Comparison of ENCODE assay signal across 10 cellular contexts in the genomic region with DNA sequence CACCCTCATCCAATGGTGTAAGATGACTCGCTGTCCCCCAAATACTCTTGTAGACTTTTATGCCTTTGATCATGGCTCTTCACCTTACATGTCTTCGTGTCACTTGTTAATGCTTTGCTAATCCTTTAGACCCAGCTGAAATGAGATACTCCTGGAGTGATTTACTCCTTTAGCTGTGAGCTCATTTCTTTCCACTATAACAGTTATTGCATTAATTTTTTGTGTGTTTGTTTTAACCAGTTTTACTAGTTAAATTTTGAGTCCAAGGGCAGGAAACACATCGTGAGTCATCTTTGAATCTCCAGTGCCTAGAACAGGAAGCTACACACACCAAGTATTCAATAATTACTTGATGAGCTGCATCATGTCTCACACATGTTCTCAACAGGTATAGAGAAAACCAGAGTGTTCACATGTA. TPM values are rescaled to one million over a fixed set of nuclear protein-coding genes. Genes with fewer than 3 reads are reported as not detected.
A peak's percentile ranks its signal among the peaks of the same experiment; 100 is the strongest.
DNase-seq lines count a peak whose midpoint lies in the region; ATAC-seq and TF ChIP-seq lines count a peak whose summit lies in the region.
"Had no signal": no experiment of that assay in that cellular context is flagged by ENCODE, and none has a peak within 500 bp of the region (broad histone marks: within the 10 kb centered on the region; RNA-seq: fewer than 3 reads in every experiment).

No MANE protein-coding gene starts in this region.

- CTCF ChIA-PET in Panc1 (lab: Charles Lee) = interaction anchor here (1.2 to 1.4 kb wide), 2 partner anchors 9 to 35 kb away, joined by 5 to 8 read pairs; no protein-coding TSS in a partner anchor

- BruUV-seq in Panc1 (replicated peaks; lab: Mats Ljungman, UMichigan) = no TSS peak

- ATAC-seq in Panc1 = 0 out of 2 replicates have a peak, but pooled peaks have one; percentile 49
- ATAC-seq in HG03135 (IDR thresholded peaks at IDR 0.05; ENCODE audit: unreplicated experiment) = no peak
- ATAC-seq: GM23338 had no signal

- H3K4me3 ChIP-seq in Panc1 (ENCODE audit: low read depth in 2 of 2, low read length in 2 of 2) (no peak overlapping the region), suprapubic skin (no peak overlapping the region)
- H3K4me3 ChIP-seq: GM23338 had no signal

- WGBS in suprapubic skin = 42% methylated on average over 3 of the region's 3 CpGs

- H3K27me3 ChIP-seq in Panc1 (ENCODE audit: control insufficient read depth, insufficient read depth, low read length) (no peaks in the 10 kb centered on the region), suprapubic skin (no peaks in the 10 kb centered on the region)

- H3K27ac ChIP-seq in Panc1 (ENCODE audit: low read length) (no peak overlapping the region), epithelial cell of prostate (peak overlapping the region; percentile 77), suprapubic skin (peak overlapping the region; percentile 36)

- H3K9me3 Mint-ChIP-seq in activated T-cell treated with anti-CD3 and anti-CD28 coated beads, Interleukin-2, amount 50 U/mL, for 24 hours = no peaks in the 10 kb centered on the region
- H3K9me3 Mint-ChIP-seq: GM23338 had no signal

- peak overlapping the region; percentile 56 for H3K4me3 Mint-ChIP-seq in activated T-cell treated with anti-CD3 and anti-CD28 coated beads, Interleukin-2, amount 50 U/mL, for 24 hours
- H3K4me3 Mint-ChIP-seq: GM23338 had no signal

- no peak for TF ChIP-seq CTCF in Panc1 (IDR thresholded peaks at IDR 0.05)
- no peak for TF ChIP-seq CTCF in suprapubic skin (IDR thresholded peaks at IDR 0.05)

- peaks cover 61% of the 10 kb centered on the region for H3K4me1 Mint-ChIP-seq in activated T-cell treated with anti-CD3 and anti-CD28 coated beads, Interleukin-2, amount 50 U/mL, for 24 hours (ENCODE audit: low read depth)

- H3K27ac Mint-ChIP-seq in activated T-cell treated with anti-CD3 and anti-CD28 coated beads, Interleukin-2, amount 50 U/mL, for 24 hours = peak overlapping the region; percentile 97
- H3K27ac Mint-ChIP-seq: GM23338 had no signal

- TF ChIP-seq EP300 in suprapubic skin (IDR thresholded peaks at IDR 0.05) = no peak

- H3K9me3 ChIP-seq in Panc1 (ENCODE audit: control insufficient read depth, insufficient read depth, low read depth, low read length) (no peaks in the 10 kb centered on the region), suprapubic skin (no peaks in the 10 kb centered on the region)

- TF ChIP-seq POLR2A in suprapubic skin (IDR thresholded peaks at IDR 0.05) = no peak

- no peaks in the 10 kb centered on the region for H3K27me3 Mint-ChIP-seq in activated T-cell treated with anti-CD3 and anti-CD28 coated beads, Interleukin-2, amount 50 U/mL, for 24 hours

- intact Hi-C loops in Panc1 (cut with micrococcal nuclease; ENCODE audit: unreplicated experiment) = no loop called here

- H3K4me1 ChIP-seq in Panc1 (ENCODE audit: control insufficient read depth, insufficient read depth, low read length) (no peaks in the 10 kb centered on the region; the same call in 1 of the 2 replicates), suprapubic skin (peaks cover 29% of the 10 kb centered on the region)

- in situ Hi-C loops in Panc1 (cut with HindIII; ENCODE audit: low pct_unique_long_range_greater_than_20kb, low sequenced_read_pairs) = no loop called here

- POLR2A ChIA-PET in Panc1 (lab: Charles Lee) = no interaction called here

- H3K36me3 ChIP-seq in Panc1 (ENCODE audit: control insufficient read depth, insufficient read depth, low read length) = no peaks in the 10 kb centered on the region
- no peaks in the 10 kb centered on the region for H3K36me3 ChIP-seq in suprapubic skin

- peaks cover 24% of the 10 kb centered on the region for H3K36me3 Mint-ChIP-seq in activated T-cell treated with anti-CD3 and anti-CD28 coated beads, Interleukin-2, amount 50 U/mL, for 24 hours (ENCODE audit: low read depth)

- no peak for DNase-seq in activated T-cell treated with anti-CD3 and anti-CD28 coated beads, Interleukin-2, amount 50 U/mL, for 24 hours
- no peak for DNase-seq in activated T-cell treated with anti-CD3 and anti-CD28 coated beads, Interleukin-2, amount 50 U/mL, for 48 hours
- DNase-seq in Panc1 (ENCODE audit: low read depth, low spot score) (no peak), epithelial cell of prostate (ENCODE audit: low read depth, low spot score) (no peak), suprapubic skin (ENCODE audit: low spot score in 2 of 2) (no peak), SHP77 treated with DMSO at 0.1 percent for 48 hours (lab: John Stamatoyannopoulos, UW) (no peak), COLO668 (lab: John Stamatoyannopoulos, UW; ENCODE audit: unreplicated experiment) (no peak)
- DNase-seq: amniotic stem cell had no signal

RNA-seq across cellular contexts. Expression of gene CTCF, which starts 6.5 kb away (rescaled TPM):
- total RNA-seq in Panc1 (2021; ENCODE audit: unreplicated experiment) = 33.1 TPM
- 25.5 TPM for polyA plus RNA-seq in Panc1 (2012; ENCODE audit: insufficient read length)
- 10 to 100 TPM; 36.2 to 50.1 (median 46.9) TPM for total RNA-seq in suprapubic skin

RNA-seq across cellular contexts. Expression of gene RIPOR1, which starts 27.2 kb away (rescaled TPM):
- total RNA-seq in Panc1 (2021; ENCODE audit: unreplicated experiment) (82.2 TPM), suprapubic skin (10 to 100 TPM; 20.6 to 41.5 (median 28.3) TPM)
- 49.8 TPM for polyA plus RNA-seq in Panc1 (2012; ENCODE audit: insufficient read length)
